10 cellular contexts compared by ENCODE assay signal in the genomic region with DNA sequence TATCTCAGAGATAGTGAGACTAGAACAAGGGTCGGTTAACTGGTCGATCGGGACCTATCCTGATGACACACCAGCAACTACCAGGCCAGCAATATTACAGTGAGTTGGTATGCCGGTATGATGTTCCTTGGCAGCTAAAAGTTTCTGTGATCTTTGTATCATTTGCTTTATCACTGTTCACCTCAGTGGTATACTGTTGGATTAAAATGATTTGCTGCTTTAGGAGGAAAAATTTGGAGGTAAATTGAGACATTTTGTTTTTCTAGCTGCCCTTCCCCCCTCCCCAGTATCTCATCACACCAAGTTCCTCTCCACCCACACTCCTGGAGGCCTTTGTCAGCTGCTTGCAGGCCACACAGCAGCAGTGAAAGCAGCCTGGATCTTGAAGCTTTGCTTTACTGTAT. TPM values are rescaled to one million over a fixed set of nuclear protein-coding genes. Genes with fewer than 3 reads are reported as not detected.
DNase-seq lines count a peak whose midpoint lies in the region; ATAC-seq and TF ChIP-seq lines count a peak whose summit lies in the region.
"Had no signal": no experiment of that assay in that cellular context is flagged by ENCODE, and none has a peak within 500 bp of the region (broad histone marks: within the 10 kb centered on the region; RNA-seq: fewer than 3 reads in every experiment).

No MANE protein-coding gene starts in this region.

- H4K5ac ChIP-seq in mesendoderm (ENCODE audit: low read length): no peak overlapping the region

- H2BK5ac ChIP-seq in mesendoderm (ENCODE audit: low read length): no peak overlapping the region

- H3K36me3 ChIP-seq in mesendoderm (ENCODE audit: control insufficient read depth, insufficient read depth, low read length): peaks cover 16% of the 10 kb centered on the region
- H3K36me3 ChIP-seq in thymus (ENCODE audit: control insufficient read depth, insufficient read depth): peaks cover 23% of the 10 kb centered on the region
- H3K36me3 ChIP-seq: colonic mucosa had no signal

- H3K23ac ChIP-seq in mesendoderm (ENCODE audit: low read length): no peak overlapping the region

- H3K27ac ChIP-seq in mesendoderm (ENCODE audit: low read depth, low read length) (no peak overlapping the region), thymus (ENCODE audit: low read depth) (peak overlapping the region; percentile 52)
- H3K27ac ChIP-seq: colonic mucosa, SK-N-MC had no signal

- H3K79me2 ChIP-seq in mesendoderm (ENCODE audit: control insufficient read depth, insufficient read depth, low read length): peaks cover 2% of the 10 kb centered on the region

- H2BK15ac ChIP-seq in mesendoderm (replicated peaks; ENCODE audit: low read depth): no peak overlapping the region

- CTCF ChIA-PET in activated CD4-positive, alpha-beta T cell treated with anti-CD3 and anti-CD28 coated beads for 36 hours (lab: Charles Lee): interaction anchor here (1.2 to 2.5 kb wide), 3 partner anchors 10 to 112 kb away, joined by 3 to 16 read pairs (median 9); no protein-coding TSS in a partner anchor
- CTCF ChIA-PET in HEK293T (lab: Yijun Ruan, JAX): interaction anchor here (0.9 to 1.6 kb wide), 3 partner anchors 9 to 55 kb away, joined by 3 to 5 read pairs (median 4); no protein-coding TSS in a partner anchor

- DNase-seq in activated CD4-positive, alpha-beta T cell treated with anti-CD3 and anti-CD28 coated beads for 36 hours: no peak
- DNase-seq in activated CD4-positive, alpha-beta T cell treated with anti-CD3 and anti-CD28 coated beads for 48 hours: no peak
- DNase-seq in mesendoderm (peak; percentile 45), HEK293T (ENCODE audit: extremely low spot score) (no peak)
- DNase-seq: colonic mucosa had no signal

- H4K8ac ChIP-seq in mesendoderm (ENCODE audit: low read depth, low read length): no peak overlapping the region

- H3K4me1 ChIP-seq in mesendoderm (ENCODE audit: control insufficient read depth, low read depth, low read length) (peaks cover 4% of the 10 kb centered on the region), thymus (ENCODE audit: control insufficient read depth, insufficient read depth, low read length) (no peaks in the 10 kb centered on the region)
- H3K4me1 ChIP-seq: colonic mucosa had no signal

- H3K27me3 ChIP-seq in mesendoderm (ENCODE audit: insufficient read depth, low read length, poor library complexity): no peaks in the 10 kb centered on the region
- no peaks in the 10 kb centered on the region for H3K27me3 ChIP-seq in thymus (ENCODE audit: control insufficient read depth, insufficient read depth)
- H3K27me3 ChIP-seq: colonic mucosa had no signal

- no peaks in the 10 kb centered on the region for H3K27me3 Mint-ChIP-seq in activated CD4-positive, alpha-beta T cell treated with anti-CD3 and anti-CD28 coated beads for 36 hours
- no peaks in the 10 kb centered on the region for H3K27me3 Mint-ChIP-seq in dendritic cell treated with granulocyte-macrophage colony-stimulating factor and Interleukin-4, amounts not matched to agents 40 ng/mL and 50 ng/mL, for 4 days

- H3K4me3 Mint-ChIP-seq in activated CD4-positive, alpha-beta T cell treated with anti-CD3 and anti-CD28 coated beads for 36 hours: no peak overlapping the region
- no peak overlapping the region for H3K4me3 Mint-ChIP-seq in dendritic cell treated with granulocyte-macrophage colony-stimulating factor and Interleukin-4, amounts not matched to agents 40 ng/mL and 50 ng/mL, for 4 days

- peak; percentile 30 for ATAC-seq in activated CD4-positive, alpha-beta T cell treated with anti-CD3 and anti-CD28 coated beads for 36 hours
- ATAC-seq in HG03039 (IDR thresholded peaks at IDR 0.05; ENCODE audit: unreplicated experiment): no peak
- no peak for ATAC-seq in HG02678 (IDR thresholded peaks at IDR 0.05; ENCODE audit: unreplicated experiment)

- H2AK5ac ChIP-seq in mesendoderm (ENCODE audit: low read length): no peak overlapping the region

- H3K79me1 ChIP-seq in mesendoderm (ENCODE audit: low read length): peaks cover 1% of the 10 kb centered on the region

- H2BK120ac ChIP-seq in mesendoderm (ENCODE audit: low read depth, low read length): no peak overlapping the region

- peak overlapping the region; percentile 7 for H3K56ac ChIP-seq in mesendoderm (ENCODE audit: low read length)

- H3K9me3 ChIP-seq in thymus (ENCODE audit: control insufficient read depth): no peaks in the 10 kb centered on the region
- H3K9me3 ChIP-seq: colonic mucosa had no signal

- peak overlapping the region; percentile 47 for H3K27ac Mint-ChIP-seq in activated CD4-positive, alpha-beta T cell treated with anti-CD3 and anti-CD28 coated beads for 36 hours
- H3K27ac Mint-ChIP-seq in dendritic cell treated with granulocyte-macrophage colony-stimulating factor and Interleukin-4, amounts not matched to agents 40 ng/mL and 50 ng/mL, for 4 days: peak overlapping the region; percentile 81

- H3K9me3 Mint-ChIP-seq in activated CD4-positive, alpha-beta T cell treated with anti-CD3 and anti-CD28 coated beads for 36 hours (ENCODE audit: low read depth): no peaks in the 10 kb centered on the region
- H3K9me3 Mint-ChIP-seq in dendritic cell treated with granulocyte-macrophage colony-stimulating factor and Interleukin-4, amounts not matched to agents 40 ng/mL and 50 ng/mL, for 4 days: no peaks in the 10 kb centered on the region

- no peak overlapping the region for H3K18ac ChIP-seq in mesendoderm (ENCODE audit: low read length)

- H3K4me1 Mint-ChIP-seq in activated CD4-positive, alpha-beta T cell treated with anti-CD3 and anti-CD28 coated beads for 36 hours: peaks cover 15% of the 10 kb centered on the region
- H3K4me1 Mint-ChIP-seq in dendritic cell treated with granulocyte-macrophage colony-stimulating factor and Interleukin-4, amounts not matched to agents 40 ng/mL and 50 ng/mL, for 4 days (ENCODE audit: low read depth): peaks cover 41% of the 10 kb centered on the region

- intact Hi-C loops in activated CD4-positive, alpha-beta T cell treated with anti-CD3 and anti-CD28 coated beads for 36 hours (cut with DNase I, micrococcal nuclease): loop anchor here in 1 of 2 experiments (10.0 kb wide), 1 partner anchor 153 kb away; a partner anchor contains a TSS
- intact Hi-C loops in dendritic cell treated with granulocyte-macrophage colony-stimulating factor and Interleukin-4, amounts not matched to agents 40 ng/mL and 50 ng/mL, for 4 days (cut with micrococcal nuclease): no loop called here

- POLR2A ChIA-PET in activated CD4-positive, alpha-beta T cell treated with anti-CD3 and anti-CD28 coated beads for 36 hours (lab: Charles Lee): interaction anchor here (1.3 to 1.5 kb wide), 3 partner anchors 9 to 27 kb away, joined by 3 to 5 read pairs (median 4); a partner anchor contains a TSS
- POLR2A ChIA-PET in HEK293T (lab: Yijun Ruan, JAX): interaction anchor here (1.9 to 4.5 kb wide), 2 partner anchors 9 to 27 kb away, joined by 4 to 24 read pairs; a partner anchor contains a TSS

- H3K9ac ChIP-seq in mesendoderm (ENCODE audit: low read length): peak overlapping the region; percentile 36

- no peak overlapping the region for H3K4ac ChIP-seq in mesendoderm (ENCODE audit: low read depth, low read length)

- H3K4me3 ChIP-seq in mesendoderm (ENCODE audit: low read length) (no peak overlapping the region), thymus (ENCODE audit: low read length) (no peak overlapping the region)
- H3K4me3 ChIP-seq: colonic mucosa, SK-N-MC had no signal

- peaks cover 11% of the 10 kb centered on the region for H3K36me3 Mint-ChIP-seq in activated CD4-positive, alpha-beta T cell treated with anti-CD3 and anti-CD28 coated beads for 36 hours (ENCODE audit: low read depth)
- peaks cover 42% of the 10 kb centered on the region for H3K36me3 Mint-ChIP-seq in dendritic cell treated with granulocyte-macrophage colony-stimulating factor and Interleukin-4, amounts not matched to agents 40 ng/mL and 50 ng/mL, for 4 days (ENCODE audit: low read depth)

- no CpG with 5 or more reads among the region's 4 CpGs for WGBS in mesendoderm (ENCODE audit: extremely low coverage, insufficient coverage, low lambda C conversion rate)
- 94% methylated on average over 4 of the region's 4 CpGs for WGBS in thymus

- no peak overlapping the region for H3K4me2 ChIP-seq in mesendoderm (ENCODE audit: low read length)

TF ChIP-seq in HEK293T, 16 proteins besides CTCF, POLR2A, EP300 and RAD21:
- TF ChIP-seq HDGF (IDR thresholded peaks at IDR 0.05; ENCODE audit: borderline replicate concordance) (no peak), CTBP1 (IDR thresholded peaks at IDR 0.05; ENCODE audit: borderline replicate concordance) (no peak), TARDBP (IDR thresholded peaks at IDR 0.05) (no peak), ELF4 (IDR thresholded peaks at IDR 0.05) (no peak), FOXA1 (IDR thresholded peaks at IDR 0.05) (no peak), LEF1 (IDR thresholded peaks at IDR 0.05; ENCODE audit: borderline replicate concordance) (no peak), SUZ12 (IDR thresholded peaks at IDR 0.05) (no peak), BHLHE40 (IDR thresholded peaks at IDR 0.05; ENCODE audit: borderline replicate concordance) (no peak), FOXK2 (IDR thresholded peaks at IDR 0.05) (no peak), ARNT (IDR thresholded peaks at IDR 0.05) (no peak), NFRKB (IDR thresholded peaks at IDR 0.05) (no peak), SP1 (IDR thresholded peaks at IDR 0.05) (no peak), FOXM1 (IDR thresholded peaks at IDR 0.05; ENCODE audit: borderline replicate concordance) (no peak), ZNF384 (IDR thresholded peaks at IDR 0.05) (no peak)
TF ChIP-seq in HEK293T: peak in this region for 0.

RNA-seq across cellular contexts. Expression of a gene that starts 6.9 kb away (rescaled TPM):
- 10 to 100 TPM; 21.5 to 23.7 TPM for total RNA-seq in activated CD4-positive, alpha-beta T cell treated with anti-CD3 and anti-CD28 coated beads for 36 hours
- polyA plus RNA-seq in mesendoderm (2013, experiment 1 of 2): 9.6 TPM
- 8.7 TPM for polyA plus RNA-seq in mesendoderm (2013, experiment 2 of 2)
- polyA plus RNA-seq in thymus: 22.5 TPM

RNA-seq across cellular contexts. Expression of a gene that starts 27.5 kb away (rescaled TPM):
- total RNA-seq in activated CD4-positive, alpha-beta T cell treated with anti-CD3 and anti-CD28 coated beads for 36 hours: 1 to 10 TPM; 1.6 to 2.0 TPM
- polyA plus RNA-seq in mesendoderm (2013, experiment 1 of 2): 928 TPM
- 989 TPM for polyA plus RNA-seq in mesendoderm (2013, experiment 2 of 2)
- polyA plus RNA-seq in thymus: 906 TPM

RNA-seq across cellular contexts. Expression of a gene that starts 27.6 kb away (rescaled TPM):
- 10 to 100 TPM; 44.8 to 57.5 TPM for total RNA-seq in activated CD4-positive, alpha-beta T cell treated with anti-CD3 and anti-CD28 coated beads for 36 hours
- polyA plus RNA-seq in mesendoderm (2013, experiment 1 of 2): 76.1 TPM
- 73.8 TPM for polyA plus RNA-seq in mesendoderm (2013, experiment 2 of 2)
- polyA plus RNA-seq in thymus: 35.2 TPM
